ENCODE assay signal across 1 cellular context in genomic region chr1:226186124-226187018, GRCh38.
TF ChIP-seq lines count a peak whose summit lies in the region.

ACBD3 (minus strand) TSS chr1:226186741; CDS start chr1:226186675, 66 bp downstream.

TF ChIP-seq in HepG2, 621 proteins besides CTCF, POLR2A, EP300 and RAD21 (continued from another document and continues in another):
- TF ChIP-seq ZNF646 (CRISPR knock-in tag; IDR thresholded peaks at IDR 0.05) = no peak
- TF ChIP-seq FOXA3 (CRISPR knock-in tag; IDR thresholded peaks at IDR 0.05) = peak; percentile 55
- TF ChIP-seq NCOR1 (IDR thresholded peaks at IDR 0.05; ENCODE audit: borderline replicate concordance, low read length) = peak; percentile 50; the same call in 1 of the 2 replicates
- peak; percentile 35; the same call in 1 of the 2 replicates for TF ChIP-seq ONECUT2 (CRISPR knock-in tag; IDR thresholded peaks at IDR 0.05)
- TF ChIP-seq CHD4 (IDR thresholded peaks at IDR 0.05; ENCODE audit: borderline replicate concordance, low read length) = 0 out of 2 replicates have a peak, but pooled peaks have one; percentile 45
- peak; percentile 39; the same call in 1 of the 2 replicates for TF ChIP-seq CHD2 (IDR thresholded peaks at IDR 0.05; ENCODE audit: low read depth, low read length)
- no peak; the same call in 1 of the 2 replicates for TF ChIP-seq ZNF235 (CRISPR knock-in tag; IDR thresholded peaks at IDR 0.05; ENCODE audit: borderline replicate concordance)
- no peak for TF ChIP-seq CHCHD3 (CRISPR knock-in tag; IDR thresholded peaks at IDR 0.05)
- TF ChIP-seq REXO4 (CRISPR knock-in tag; IDR thresholded peaks at IDR 0.05; ENCODE audit: borderline replicate concordance) = no peak
- 0 out of 2 replicates have a peak, but pooled peaks have one; percentile 23 for TF ChIP-seq ZNF749 (CRISPR knock-in tag; IDR thresholded peaks at IDR 0.05; ENCODE audit: borderline replicate concordance)
- no peak for TF ChIP-seq GTF3A (CRISPR knock-in tag; conservative IDR thresholded peaks at IDR 0.05)
- TF ChIP-seq ZNF143 (CRISPR knock-in tag; IDR thresholded peaks at IDR 0.05) = no peak
- TF ChIP-seq ZNF350 (CRISPR knock-in tag; IDR thresholded peaks at IDR 0.05; ENCODE audit: borderline replicate concordance, low read depth) = peak; percentile 77
- peak; percentile 65; the same call in 1 of the 2 replicates for TF ChIP-seq ZFP37 (CRISPR knock-in tag; IDR thresholded peaks at IDR 0.05; ENCODE audit: borderline replicate concordance)
- TF ChIP-seq ZNF407 (CRISPR knock-in tag; IDR thresholded peaks at IDR 0.05; ENCODE audit: not compliant biosample characterization) = peak; percentile 77
- peak; percentile 60; the same call in 1 of the 2 replicates for TF ChIP-seq ZNF784 (CRISPR knock-in tag; IDR thresholded peaks at IDR 0.05; ENCODE audit: borderline replicate concordance)
- peak; percentile 33 for TF ChIP-seq HDAC2 (CRISPR knock-in tag; IDR thresholded peaks at IDR 0.05)
- no peak for TF ChIP-seq EED (CRISPR knock-in tag; IDR thresholded peaks at IDR 0.05)
- TF ChIP-seq RORA (CRISPR knock-in tag; IDR thresholded peaks at IDR 0.05) = no peak
- peak; percentile 60; the same call in 1 of the 2 replicates for TF ChIP-seq ZIK1 (CRISPR knock-in tag; IDR thresholded peaks at IDR 0.05; ENCODE audit: borderline replicate concordance, low read depth)
- peak; percentile 99 for TF ChIP-seq NR2C2 (CRISPR knock-in tag; IDR thresholded peaks at IDR 0.05; ENCODE audit: borderline replicate concordance)
- peak; percentile 66; the same call in 1 of the 2 replicates for TF ChIP-seq ZBTB20 (CRISPR knock-in tag; IDR thresholded peaks at IDR 0.05; ENCODE audit: borderline replicate concordance, low read depth)
- TF ChIP-seq ZNF335 (CRISPR knock-in tag; IDR thresholded peaks at IDR 0.05) = peak; percentile 72
- peak; percentile 67 for TF ChIP-seq SKI (IDR thresholded peaks at IDR 0.05; ENCODE audit: partially characterized antibody)
- no peak for TF ChIP-seq PAF1 (CRISPR knock-in tag; IDR thresholded peaks at IDR 0.05)
- peak; percentile 89 for TF ChIP-seq HNRNPLL (IDR thresholded peaks at IDR 0.05; ENCODE audit: low read depth, low read length, poor library complexity, severe bottlenecking)
- TF ChIP-seq ZBTB39 (CRISPR knock-in tag; IDR thresholded peaks at IDR 0.05) = no peak
- TF ChIP-seq ZNF850 (CRISPR knock-in tag; conservative IDR thresholded peaks at IDR 0.05) = no peak
- peak; percentile 57 for TF ChIP-seq SP5 (CRISPR knock-in tag; IDR thresholded peaks at IDR 0.05; ENCODE audit: borderline replicate concordance, low read depth)
- TF ChIP-seq ZNF280B (CRISPR knock-in tag; IDR thresholded peaks at IDR 0.05; ENCODE audit: borderline replicate concordance) = no peak; the same call in 1 of the 2 replicates
- TF ChIP-seq ZNF547 (CRISPR knock-in tag; IDR thresholded peaks at IDR 0.05) = peak; percentile 13; the same call in 1 of the 2 replicates
- peak; percentile 25 for TF ChIP-seq MED8 (CRISPR knock-in tag; IDR thresholded peaks at IDR 0.05; ENCODE audit: insufficient replicate concordance)
- peak; percentile 76; the same call in 1 of the 2 replicates for TF ChIP-seq ZNF329 (CRISPR knock-in tag; IDR thresholded peaks at IDR 0.05; ENCODE audit: low read depth)
- TF ChIP-seq ZNF713 (CRISPR knock-in tag; IDR thresholded peaks at IDR 0.05) = no peak
- TF ChIP-seq NFE2L1 (CRISPR knock-in tag; IDR thresholded peaks at IDR 0.05; ENCODE audit: borderline replicate concordance) = 0 out of 2 replicates have a peak, but pooled peaks have one; percentile 33
- no peak for TF ChIP-seq TCF7L2 (IDR thresholded peaks at IDR 0.05; ENCODE audit: low read depth, low read length)
- peak; percentile 60; the same call in 1 of the 2 replicates for TF ChIP-seq ATF7-NPFF (CRISPR knock-in tag; IDR thresholded peaks at IDR 0.05; ENCODE audit: low read depth)
- TF ChIP-seq ZNF275 (CRISPR knock-in tag; IDR thresholded peaks at IDR 0.05; ENCODE audit: borderline replicate concordance) = peak; percentile 24; the same call in 1 of the 2 replicates
- TF ChIP-seq PHF5A (CRISPR knock-in tag; IDR thresholded peaks at IDR 0.05; ENCODE audit: low read depth, unreplicated experiment) = no peak
- TF ChIP-seq ZNF557 (CRISPR knock-in tag; IDR thresholded peaks at IDR 0.05) = no peak
- peak; percentile 64; the same call in 1 of the 2 replicates for TF ChIP-seq CREM (IDR thresholded peaks at IDR 0.05)
- TF ChIP-seq CREM (CRISPR knock-in tag; IDR thresholded peaks at IDR 0.05) = no peak
- 0 out of 2 replicates have a peak, but pooled peaks have one; percentile 41 for TF ChIP-seq MED13 (CRISPR knock-in tag; IDR thresholded peaks at IDR 0.05)
- peak; percentile 52; the same call in 1 of the 2 replicates for TF ChIP-seq RXRA (CRISPR knock-in tag; IDR thresholded peaks at IDR 0.05)
